9 cellular contexts compared by ENCODE assay signal in the genomic region with DNA sequence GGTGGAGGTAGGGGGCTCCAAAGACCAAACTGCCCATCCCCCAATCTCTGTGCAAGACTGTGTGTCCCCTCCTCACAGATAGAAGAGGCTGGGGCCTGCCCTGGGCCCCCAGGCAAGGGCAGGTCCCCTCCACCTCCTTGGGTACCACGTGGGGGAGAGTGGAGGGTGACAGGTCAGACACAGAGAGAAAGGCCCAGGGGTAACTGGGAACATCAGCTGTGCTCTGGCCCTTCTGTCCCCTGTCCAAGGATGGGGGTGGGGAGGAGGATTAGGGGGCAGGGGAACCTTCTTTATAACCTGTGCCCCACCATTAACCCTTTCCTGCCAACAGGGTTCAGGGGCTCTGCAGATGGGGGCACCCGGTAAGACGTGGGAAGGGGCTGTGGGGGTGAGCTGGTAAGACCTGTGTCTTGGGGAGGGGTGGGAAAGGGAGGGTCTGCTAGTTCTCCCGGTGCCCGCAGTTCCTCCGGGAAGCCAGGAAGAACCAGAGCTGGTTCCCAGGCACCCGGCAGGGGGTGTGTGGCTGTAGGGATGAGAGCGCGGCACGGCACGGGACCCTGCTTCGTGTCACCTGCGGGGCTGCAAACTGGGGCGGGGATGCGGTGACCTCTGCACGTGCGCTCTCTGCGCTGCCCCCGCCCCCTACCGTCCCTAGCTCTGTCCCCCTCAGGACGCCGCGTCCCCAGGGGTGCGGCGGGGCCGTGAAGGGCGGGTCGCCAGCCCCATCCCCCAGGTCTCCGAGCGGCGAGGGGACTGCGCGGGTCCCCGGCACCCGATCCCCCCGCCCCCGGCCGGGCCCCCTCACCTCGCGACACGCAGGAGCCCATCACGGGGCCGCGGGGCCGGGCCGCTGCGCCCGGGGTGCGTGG. TPM values are rescaled to one million over a fixed set of nuclear protein-coding genes. Genes with fewer than 3 reads are reported as not detected.
DNase-seq lines count a peak whose midpoint lies in the region; ATAC-seq and TF ChIP-seq lines count a peak whose summit lies in the region.
"Had no signal": no experiment of that assay in that cellular context is flagged by ENCODE, and none has a peak within 500 bp of the region (broad histone marks: within the 10 kb centered on the region; RNA-seq: fewer than 3 reads in every experiment).

No MANE protein-coding gene starts in this region.

- ATAC-seq in gastrocnemius medialis = no peak

- no peak overlapping the region for H3K27ac ChIP-seq in OCI-LY3 (ENCODE audit: low read length)
- H3K27ac ChIP-seq in gastrocnemius medialis = no peak overlapping the region

- H3K4me3 ChIP-seq in OCI-LY3 (ENCODE audit: low read length) (0 out of 2 replicates have a peak overlapping the region, but pooled peaks have one; percentile 26), gastrocnemius medialis (peak overlapping the region; percentile 13 to 40 (median 32))

- TF ChIP-seq CTCF in OCI-LY3 (IDR thresholded peaks at IDR 0.05; ENCODE audit: low read depth, low read length) = no peak
- TF ChIP-seq CTCF in endothelial cell (IDR thresholded peaks at IDR 0.05; ENCODE audit: unreplicated experiment) = no peak
- TF ChIP-seq CTCF in gastrocnemius medialis (IDR thresholded peaks at IDR 0.05 in 4 of 5, conservative IDR thresholded peaks at IDR 0.05 in 1 of 5) = no peak

- H3K9me3 ChIP-seq in OCI-LY3 (ENCODE audit: insufficient read depth, low read length) (no peaks in the 10 kb centered on the region), gastrocnemius medialis (no peaks in the 10 kb centered on the region)

- H3K79me2 ChIP-seq in OCI-LY3 (ENCODE audit: low read length) = no peaks in the 10 kb centered on the region

- H3K4me1 ChIP-seq in OCI-LY3 (ENCODE audit: low read length) (peaks cover 5% of the 10 kb centered on the region; the same call in 1 of the 2 replicates), gastrocnemius medialis (peaks cover 6 to 12% of the 10 kb centered on the region in 2 donors)

- intact Hi-C loops in gastrocnemius medialis (cut with DNase I; ENCODE audit: low total_unique reads) = no loop called here

- no peak overlapping the region for H3K27ac Mint-ChIP-seq in endothelial cell (ENCODE audit: unreplicated experiment)

- H3K36me3 ChIP-seq in OCI-LY3 (replicated peaks; ENCODE audit: low read depth, low read length) (no peaks in the 10 kb centered on the region), gastrocnemius medialis (no peaks in the 10 kb centered on the region)

- peak in 2 of 3 experiments; percentile 53 to 58 for DNase-seq in NCI-H1417 (lab: John Stamatoyannopoulos, UW)
- no peak for DNase-seq in NCI-H1417 treated with DMSO at 0.1 percent for 48 hours (lab: John Stamatoyannopoulos, UW)
- peak; percentile 42 for DNase-seq in endothelial cell (ENCODE audit: low spot score)
- DNase-seq in gastrocnemius medialis = no peak
- DNase-seq in pons (ENCODE audit: low spot score) = no peak
- DNase-seq in GDM1 (lab: John Stamatoyannopoulos, UW) = no peak
- no peak for DNase-seq in cerebellar nuclear complex (lab: John Stamatoyannopoulos, UW)
- DNase-seq: AML-193 had no signal

- H3K27me3 Mint-ChIP-seq in endothelial cell (ENCODE audit: unreplicated experiment) = peaks cover 20% of the 10 kb centered on the region

- H3K9me3 Mint-ChIP-seq in endothelial cell (ENCODE audit: unreplicated experiment) = no peaks in the 10 kb centered on the region

- in situ Hi-C loops in gastrocnemius medialis (cut with MboI; ENCODE audit: low sequenced_read_pairs in 4 of 4) = loop anchor here in 1 of 4 donors (10.0 to 25.0 kb wide), 2 partner anchors 112 to 261 kb away; a partner anchor contains a TSS

- H3K4me2 ChIP-seq in OCI-LY3 (ENCODE audit: low read length) = peak overlapping the region; percentile 12

- no peak overlapping the region for H3K9ac ChIP-seq in OCI-LY3 (ENCODE audit: low read length)

- H3K27me3 ChIP-seq in OCI-LY3 (ENCODE audit: low read depth, low read length) (peaks cover 8% of the 10 kb centered on the region), gastrocnemius medialis (peaks cover 7 to 14% (median 10%) of the 10 kb centered on the region in 3 donors)

- H3K36me3 Mint-ChIP-seq in endothelial cell (ENCODE audit: low read depth, unreplicated experiment) = peaks cover 8% of the 10 kb centered on the region

- H3K4me3 Mint-ChIP-seq in endothelial cell (ENCODE audit: unreplicated experiment) = no peak overlapping the region

- H4K20me1 ChIP-seq in OCI-LY3 (ENCODE audit: insufficient read depth, low read length) = no peaks in the 10 kb centered on the region

- H2AFZ ChIP-seq in OCI-LY3 (ENCODE audit: low read depth, low read length) = no peak overlapping the region

- peaks cover 16% of the 10 kb centered on the region for H3K4me1 Mint-ChIP-seq in endothelial cell (ENCODE audit: unreplicated experiment)

- TF ChIP-seq POLR2A in gastrocnemius medialis (IDR thresholded peaks at IDR 0.05) = no peak

RNA-seq across cellular contexts. Expression of a gene that starts 0.6 kb away (rescaled TPM):
- total RNA-seq in endothelial cell (ENCODE audit: unreplicated experiment) (0.56 TPM), gastrocnemius medialis (not detected)

RNA-seq across cellular contexts. Expression of a gene that starts 29.3 kb away (rescaled TPM):
- total RNA-seq in endothelial cell (ENCODE audit: unreplicated experiment) = 0.59 TPM
- total RNA-seq in gastrocnemius medialis = not detected

RNA-seq across cellular contexts. Expression of a gene that starts 51.0 kb away (rescaled TPM):
- total RNA-seq in endothelial cell (ENCODE audit: unreplicated experiment) (not detected), gastrocnemius medialis (under 1 TPM in 3 of 4 donors, not detected in 1; 0.64 to 0.94 (median 0.80) TPM)

RNA-seq across cellular contexts. Expression of a gene that starts 55.0 kb away (rescaled TPM):
- total RNA-seq in endothelial cell (ENCODE audit: unreplicated experiment) (not detected), gastrocnemius medialis (1,000 to 10,000 TPM in 1 of 4 donors, 100 to 1,000 TPM in 3; 355 to 1,466 (median 716) TPM)

Comparison
In these comparisons a context has a peak if more than half of its experiments do, and no peak if none do; other contexts are left out.
1. DNase-seq: peak in NCI-H1417 (2 of 3) and endothelial cell (single experiment); none in NCI-H1417 treated with DMSO at 0.1 percent for 48 hours (single experiment), gastrocnemius medialis (0 of 2), pons (single experiment), GDM1 (single experiment) and cerebellar nuclear complex (0 of 2).